In genomic region chr4:138238521-138239292, GRCh38 we compare ENCODE assay signal across 15 cellular contexts. TPM values are rescaled to one million over a fixed set of nuclear protein-coding genes. Genes with fewer than 3 reads are reported as not detected.
DNase-seq lines count a peak whose midpoint lies in the region; TF ChIP-seq lines count a peak whose summit lies in the region.
"Had no signal": no experiment of that assay in that cellular context is flagged by ENCODE, and none has a peak within 500 bp of the region (broad histone marks: within the 10 kb centered on the region; RNA-seq: fewer than 3 reads in every experiment).

No MANE protein-coding gene starts in this region.

- intact Hi-C loops in mammary epithelial cell (cut with micrococcal nuclease): no loop called here
- intact Hi-C loops in colonic mucosa (cut with DNase I): no loop called here

- H3K9ac ChIP-seq in KMS-11: no peak overlapping the region
- no peak overlapping the region for H3K9ac ChIP-seq in mammary epithelial cell (ENCODE audit: insufficient read depth, low read length)
- no peak overlapping the region for H3K9ac ChIP-seq in colonic mucosa (ENCODE audit: low read depth in 2 of 2, low read length in 2 of 2)

- no peak for DNase-seq in CD8-positive, alpha-beta memory T cell
- DNase-seq in mammary epithelial cell (no peak), iPS-NIHi11 (ENCODE audit: low spot score) (no peak), colonic mucosa (no peak), NCI-H1417 treated with DMSO at 0.1 percent for 48 hours (lab: John Stamatoyannopoulos, UW) (no peak)
- no peak for DNase-seq in stimulated activated CD4-positive, alpha-beta T cell treated with anti-CD3 and anti-CD28 coated beads, Interleukin-2, amount 100 ng/mL, for 24 hours
- DNase-seq: activated CD8-positive, alpha-beta memory T cell treated with anti-CD3 and anti-CD28 coated beads, Interleukin-2, amount 50 U/mL, for 4 hours; activated naive CD8-positive, alpha-beta T cell treated with anti-CD3 and anti-CD28 coated beads, Interleukin-2, amount 10 ng/mL, durations not matched to agents 7 days and 5 days; NCI-H2107; stimulated activated naive CD4-positive, alpha-beta T cell treated with Interleukin-2 at 50 U/mL for 16 hours had no signal

- H3K27ac ChIP-seq in CD8-positive, alpha-beta memory T cell (ENCODE audit: low read depth, low read length): peak overlapping the region; percentile 22
- H3K27ac ChIP-seq in KMS-11: no peak overlapping the region
- peak overlapping the region; percentile 49 for H3K27ac ChIP-seq in mammary epithelial cell (ENCODE audit: insufficient read depth, low read depth, low read length)
- no peak overlapping the region for H3K27ac ChIP-seq in mesodermal cell (ENCODE audit: low read depth, low read length, severe bottlenecking)
- no peak overlapping the region for H3K27ac ChIP-seq in colonic mucosa
- H3K27ac ChIP-seq: coronary artery had no signal

- H3K79me2 ChIP-seq in KMS-11 (ENCODE audit: insufficient read depth, low read depth): no peaks in the 10 kb centered on the region
- peaks cover 65% of the 10 kb centered on the region for H3K79me2 ChIP-seq in mammary epithelial cell (ENCODE audit: insufficient read depth, low read length)

- no TSS peak for BruUV-seq in mammary epithelial cell (replicated peaks; lab: Mats Ljungman, UMichigan)

- WGBS in mammary epithelial cell (ENCODE audit: low coverage, missing lambda C conversion rate): 100% methylated on average over 4 of the region's 4 CpGs
- WGBS in mesodermal cell (ENCODE audit: insufficient coverage in 2 of 2), 2 experiments: no CpG with 5 or more reads among the region's 4 CpGs

- 0 out of 2 replicates have a peak overlapping the region, but pooled peaks have one; percentile 43 for H3K4me2 ChIP-seq in KMS-11
- peak overlapping the region; percentile 87 for H3K4me2 ChIP-seq in mammary epithelial cell (ENCODE audit: insufficient read depth, low read depth, low read length)

- H3K36me3 ChIP-seq in CD8-positive, alpha-beta memory T cell (ENCODE audit: insufficient read depth, low read length): no peaks in the 10 kb centered on the region
- H3K36me3 ChIP-seq in KMS-11 (ENCODE audit: insufficient read depth): no peaks in the 10 kb centered on the region
- H3K36me3 ChIP-seq in mammary epithelial cell (ENCODE audit: insufficient read depth, low read length): peaks cover 9% of the 10 kb centered on the region
- H3K36me3 ChIP-seq in mesodermal cell (ENCODE audit: control insufficient read depth, insufficient read depth, low read length): no peaks in the 10 kb centered on the region
- H3K36me3 ChIP-seq in colonic mucosa: no peaks in the 10 kb centered on the region

- peaks cover 7% of the 10 kb centered on the region for H3K4me1 ChIP-seq in CD8-positive, alpha-beta memory T cell (ENCODE audit: insufficient read depth, low read length)
- H3K4me1 ChIP-seq in KMS-11 (ENCODE audit: low read depth, poor library complexity, severe bottlenecking): peaks cover 39% of the 10 kb centered on the region
- H3K4me1 ChIP-seq in mammary epithelial cell (ENCODE audit: insufficient read depth, low read length): peaks cover 13% of the 10 kb centered on the region
- peaks cover 9% of the 10 kb centered on the region for H3K4me1 ChIP-seq in mesodermal cell (ENCODE audit: control insufficient read depth, insufficient read depth, low read length, poor library complexity, severe bottlenecking)
- no peaks in the 10 kb centered on the region for H3K4me1 ChIP-seq in colonic mucosa

- H3K27ac Mint-ChIP-seq in CD8-positive, alpha-beta memory T cell: no peak overlapping the region
- H3K27ac Mint-ChIP-seq: activated naive CD8-positive, alpha-beta T cell treated with anti-CD3 and anti-CD28 coated beads, Interleukin-2, amount 10 ng/mL, durations not matched to agents 7 days and 5 days; CD14-positive monocyte; WTC11 had no signal

- POLR2A ChIA-PET in CD8-positive, alpha-beta memory T cell (lab: Charles Lee): no interaction called here

- dilution Hi-C loops in mammary epithelial cell (cut with HindIII; ENCODE audit: low sequenced_read_pairs): no loop called here

- no peaks in the 10 kb centered on the region for H3K27me3 Mint-ChIP-seq in CD8-positive, alpha-beta memory T cell
- H3K27me3 Mint-ChIP-seq: activated naive CD8-positive, alpha-beta T cell treated with anti-CD3 and anti-CD28 coated beads, Interleukin-2, amount 10 ng/mL, durations not matched to agents 7 days and 5 days had no signal

- H2AFZ ChIP-seq in KMS-11 (ENCODE audit: low read depth): no peak overlapping the region
- H2AFZ ChIP-seq in mammary epithelial cell (ENCODE audit: low read depth, low read length): no peak overlapping the region

- H3K36me3 Mint-ChIP-seq in CD8-positive, alpha-beta memory T cell: no peaks in the 10 kb centered on the region
- H3K36me3 Mint-ChIP-seq: CD14-positive monocyte had no signal

- no peak overlapping the region for H3K4me3 Mint-ChIP-seq in CD8-positive, alpha-beta memory T cell
- H3K4me3 Mint-ChIP-seq: activated naive CD8-positive, alpha-beta T cell treated with anti-CD3 and anti-CD28 coated beads, Interleukin-2, amount 10 ng/mL, durations not matched to agents 7 days and 5 days; CD14-positive monocyte had no signal

- no peaks in the 10 kb centered on the region for H3K9me3 ChIP-seq in CD8-positive, alpha-beta memory T cell (ENCODE audit: low read length)
- H3K9me3 ChIP-seq in mammary epithelial cell (replicated peaks; ENCODE audit: insufficient read depth, low read length) (no peaks in the 10 kb centered on the region), mesodermal cell (ENCODE audit: control insufficient read depth, low read length) (no peaks in the 10 kb centered on the region), colonic mucosa (no peaks in the 10 kb centered on the region)

- peaks cover 8 to 12% (median 8%) of the 10 kb centered on the region in 3 donors for H3K4me1 Mint-ChIP-seq in CD8-positive, alpha-beta memory T cell

- no peak overlapping the region for H3K4me3 ChIP-seq in CD8-positive, alpha-beta memory T cell (ENCODE audit: low read length)
- no peak overlapping the region for H3K4me3 ChIP-seq in KMS-11 (IDR thresholded peaks at IDR 0.05; ENCODE audit: insufficient read depth, low read depth, low read length)
- peak overlapping the region; percentile 71 to 94 (median 81) for H3K4me3 ChIP-seq in mammary epithelial cell (replicated peaks in 1 of 3; ENCODE audit: insufficient read depth in 1 of 3, low read depth in 2 of 3, low read length in 3 of 3)
- H3K4me3 ChIP-seq in mesodermal cell (ENCODE audit: extremely low read depth, insufficient read depth, low read length, poor library complexity, severe bottlenecking): peak overlapping the region; percentile 51
- no peak overlapping the region for H3K4me3 ChIP-seq in colonic mucosa
- H3K4me3 ChIP-seq: coronary artery had no signal

- TF ChIP-seq CTCF in KMS-11 (conservative IDR thresholded peaks at IDR 0.05; ENCODE audit: low read depth, low read length) (no peak), mammary epithelial cell (conservative IDR thresholded peaks at IDR 0.05 in 1 of 2, IDR thresholded peaks at IDR 0.05 in 1 of 2; ENCODE audit: extremely low read depth in 1 of 2, insufficient read depth in 1 of 2, low read depth in 1 of 2, low read length in 2 of 2) (no peak), colonic mucosa (IDR thresholded peaks at IDR 0.05) (no peak)

- in situ Hi-C loops in mammary epithelial cell (cut with MboI; ENCODE audit: low sequenced_read_pairs in 2 of 2): loop anchor here (10.0 to 25.0 kb wide), 3 partner anchors 174 to 286 kb away; no protein-coding TSS in a partner anchor

- H4K20me1 ChIP-seq in KMS-11 (ENCODE audit: insufficient read depth): no peaks in the 10 kb centered on the region
- no peaks in the 10 kb centered on the region for H4K20me1 ChIP-seq in mammary epithelial cell (ENCODE audit: insufficient read depth, low read length)

- CTCF ChIA-PET in CD8-positive, alpha-beta memory T cell (lab: Charles Lee): no interaction called here
- CTCF ChIA-PET in mammary epithelial cell (lab: Charles Lee; ENCODE audit: low non-redundant PET): no interaction called here

- H3K9me3 Mint-ChIP-seq in CD8-positive, alpha-beta memory T cell: peaks cover 0 to 6% (median 4%) of the 10 kb centered on the region in 5 donors
- H3K9me3 Mint-ChIP-seq: activated naive CD8-positive, alpha-beta T cell treated with anti-CD3 and anti-CD28 coated beads, Interleukin-2, amount 10 ng/mL, durations not matched to agents 7 days and 5 days; WTC11 had no signal

- H3K27me3 ChIP-seq in CD8-positive, alpha-beta memory T cell (ENCODE audit: insufficient read depth, low read length, poor library complexity, severe bottlenecking): no peaks in the 10 kb centered on the region
- H3K27me3 ChIP-seq in KMS-11 (ENCODE audit: insufficient read depth, low read depth) (no peaks in the 10 kb centered on the region), mammary epithelial cell (ENCODE audit: insufficient read depth, low read length) (no peaks in the 10 kb centered on the region), colonic mucosa (no peaks in the 10 kb centered on the region)

RNA-seq across cellular contexts. Expression of gene SLC7A11, which starts 3.4 kb away (rescaled TPM):
- 1 to 10 TPM in 1 of 2 experiments, under 1 TPM in 1; 0.77 to 1.5 TPM for total RNA-seq in CD8-positive, alpha-beta memory T cell
- not detected for polyA plus RNA-seq in CD8-positive, alpha-beta memory T cell
- total RNA-seq in mammary epithelial cell: 100 to 1,000 TPM in 1 of 2 donors, 10 to 100 TPM in 1; 80.2 to 248 TPM
- polyA plus RNA-seq in mammary epithelial cell: 18.7 TPM
- 48.9 TPM for polyA minus RNA-seq in mammary epithelial cell
- polyA plus RNA-seq in mesodermal cell (2013, experiment 1 of 2): 6.3 TPM
- polyA plus RNA-seq in mesodermal cell (2013, experiment 2 of 2): 7.4 TPM
- 1 to 10 TPM; 2.9 to 3.8 TPM for total RNA-seq in colonic mucosa

Comparison
In these comparisons a context has a peak if more than half of its experiments do, and no peak if none do; other contexts are left out.
1. H3K27ac ChIP-seq: peak in CD8-positive, alpha-beta memory T cell (single experiment) and mammary epithelial cell (single experiment); none in KMS-11 (single experiment), mesodermal cell (single experiment) and colonic mucosa (single experiment).
2. H3K4me3 ChIP-seq: peak in mammary epithelial cell (3 of 3) and mesodermal cell (single experiment); none in CD8-positive, alpha-beta memory T cell (single experiment), KMS-11 (single experiment) and colonic mucosa (single experiment).
3. RNA of gene SLC7A11, which starts 3.4 kb away (total RNA-seq): 80.2 to 248 TPM in mammary epithelial cell; 2.9 to 3.8 TPM in colonic mucosa and 0.77 to 1.5 TPM in CD8-positive, alpha-beta memory T cell; every median in the first group is over 10 times any median in the second.